Comparison of ENCODE assay signal across 16 cellular contexts in the genomic region with DNA sequence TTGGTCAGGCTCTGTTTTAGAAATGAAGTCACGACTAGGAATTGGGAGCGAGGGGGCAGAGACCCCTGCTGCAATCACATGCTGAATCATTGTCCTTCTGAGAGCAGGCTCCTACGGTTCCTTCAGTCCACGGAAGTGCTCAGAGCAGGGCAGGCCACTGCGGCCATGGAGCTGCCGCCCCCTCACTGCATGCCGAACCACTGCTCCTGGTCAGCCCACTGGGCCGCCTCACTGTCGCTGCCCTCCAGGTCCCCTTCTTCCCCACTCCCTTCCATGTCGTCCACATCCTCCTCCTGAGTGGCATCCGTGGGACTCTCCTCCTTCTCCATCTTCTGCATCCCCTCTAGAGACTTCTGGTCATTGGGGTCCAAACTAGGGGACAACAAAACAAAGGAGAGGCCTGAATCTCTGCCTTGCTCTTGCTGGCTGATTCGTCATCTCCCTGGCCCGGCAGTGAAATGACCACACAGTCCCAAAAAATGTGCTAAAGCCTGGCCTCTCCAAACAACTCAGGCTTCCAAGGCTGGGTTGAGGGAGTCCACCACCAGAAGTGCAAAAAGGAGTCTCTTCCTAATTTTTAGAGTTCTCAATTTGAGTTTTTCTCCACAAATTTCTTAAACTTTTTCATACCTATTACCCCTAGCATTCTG. TPM values are rescaled to one million over a fixed set of nuclear protein-coding genes. Genes with fewer than 3 reads are reported as not detected.
DNase-seq lines count a peak whose midpoint lies in the region; ATAC-seq and TF ChIP-seq lines count a peak whose summit lies in the region.
"Had no signal": no experiment of that assay in that cellular context is flagged by ENCODE, and none has a peak within 500 bp of the region (broad histone marks: within the 10 kb centered on the region; RNA-seq: fewer than 3 reads in every experiment).

No MANE protein-coding gene starts in this region.

- H3K4me2 ChIP-seq in GM23338: no peak overlapping the region

- no peaks in the 10 kb centered on the region for H3K27me3 ChIP-seq in GM23338 (ENCODE audit: insufficient read depth)
- H3K27me3 ChIP-seq: cardiac muscle cell had no signal

- DNase-seq in GM23338 (ENCODE audit: low spot score): no peak
- no peak for DNase-seq in left ventricle myocardium superior
- no peak for DNase-seq in GM13976 (ENCODE audit: low spot score)
- no peak for DNase-seq in osteocyte (ENCODE audit: extremely low spot score, unreplicated experiment)
- DNase-seq in natural killer cell treated with Interleukin-12 subunit alpha and Interleukin-12 subunit beta and Interleukin-15 and Interleukin-18, amount 100 ng/mL, for 72 hours (ENCODE audit: low spot score): no peak
- DNase-seq: activated CD4-positive, alpha-beta memory T cell treated with anti-CD3 and anti-CD28 coated beads, Interleukin-2, amount 10 ng/mL, durations not matched to agents 7 days and 5 days; effector CD8-positive, alpha-beta T cell; EL; NCI-H187 treated with DMSO at 0.1 percent for 48 hours; NCI-H446 treated with DMSO at 0.1 percent for 48 hours; stimulated activated naive CD8-positive, alpha-beta T cell treated with anti-CD3 and anti-CD28 coated beads, Interleukin-15, Interleukin-2, amounts not matched to agents 100 U/mL and 50 U/mL, for 24 hours; T-helper 1 cell had no signal

- no peaks in the 10 kb centered on the region for H3K4me1 ChIP-seq in GM23338 (ENCODE audit: insufficient read depth)

- no peak overlapping the region for H2AFZ ChIP-seq in GM23338

- H3K27ac Mint-ChIP-seq in GM23338 (peak overlapping the region; percentile 42; the same call in 1 of the 2 replicates), osteocyte (ENCODE audit: unreplicated experiment) (no peak overlapping the region)
- no peak overlapping the region for H3K27ac Mint-ChIP-seq in natural killer cell treated with Interleukin-12 subunit alpha and Interleukin-12 subunit beta and Interleukin-15 and Interleukin-18, amount 100 ng/mL, for 72 hours
- H3K27ac Mint-ChIP-seq: activated CD4-positive, alpha-beta memory T cell treated with anti-CD3 and anti-CD28 coated beads, Interleukin-2, amount 10 ng/mL, durations not matched to agents 7 days and 5 days had no signal

- H3K36me3 ChIP-seq in GM23338 (ENCODE audit: insufficient read depth): peaks cover 56% of the 10 kb centered on the region

- H3K4me3 Mint-ChIP-seq in GM23338: no peak overlapping the region
- no peak overlapping the region for H3K4me3 Mint-ChIP-seq in osteocyte (ENCODE audit: unreplicated experiment)
- H3K4me3 Mint-ChIP-seq in natural killer cell treated with Interleukin-12 subunit alpha and Interleukin-12 subunit beta and Interleukin-15 and Interleukin-18, amount 100 ng/mL, for 72 hours: no peak overlapping the region
- H3K4me3 Mint-ChIP-seq: activated CD4-positive, alpha-beta memory T cell treated with anti-CD3 and anti-CD28 coated beads, Interleukin-2, amount 10 ng/mL, durations not matched to agents 7 days and 5 days had no signal

- H3K4me3 ChIP-seq in GM23338 (no peak overlapping the region), skin epidermis (no peak overlapping the region)
- H3K4me3 ChIP-seq: cardiac muscle cell had no signal

- H3K27me3 Mint-ChIP-seq in GM23338 (ENCODE audit: insufficient read depth, low read depth, poor library complexity) (no peaks in the 10 kb centered on the region), osteocyte (ENCODE audit: unreplicated experiment) (no peaks in the 10 kb centered on the region)
- no peaks in the 10 kb centered on the region for H3K27me3 Mint-ChIP-seq in natural killer cell treated with Interleukin-12 subunit alpha and Interleukin-12 subunit beta and Interleukin-15 and Interleukin-18, amount 100 ng/mL, for 72 hours
- H3K27me3 Mint-ChIP-seq: activated CD4-positive, alpha-beta memory T cell treated with anti-CD3 and anti-CD28 coated beads, Interleukin-2, amount 10 ng/mL, durations not matched to agents 7 days and 5 days had no signal

- intact Hi-C loops in left ventricle myocardium superior (cut with micrococcal nuclease): no loop called here

- ATAC-seq in GM23338: no peak
- ATAC-seq in left ventricle myocardium superior: peak; percentile 4
- no peak for ATAC-seq in natural killer cell treated with Interleukin-12 subunit alpha and Interleukin-12 subunit beta and Interleukin-15 and Interleukin-18, amount 100 ng/mL, for 72 hours
- no peak for ATAC-seq in HG03139 (IDR thresholded peaks at IDR 0.05; ENCODE audit: unreplicated experiment)
- ATAC-seq: stimulated activated naive CD8-positive, alpha-beta T cell treated with anti-CD3 and anti-CD28 coated beads, Interleukin-15, Interleukin-2, amounts not matched to agents 100 U/mL and 50 U/mL, for 24 hours had no signal

- no peaks in the 10 kb centered on the region for H3K9me2 ChIP-seq in GM23338 (ENCODE audit: insufficient read depth)

- H3K4me1 Mint-ChIP-seq in GM23338: no peaks in the 10 kb centered on the region
- no peaks in the 10 kb centered on the region for H3K4me1 Mint-ChIP-seq in osteocyte (ENCODE audit: unreplicated experiment)
- H3K4me1 Mint-ChIP-seq in natural killer cell treated with Interleukin-12 subunit alpha and Interleukin-12 subunit beta and Interleukin-15 and Interleukin-18, amount 100 ng/mL, for 72 hours (ENCODE audit: low read depth in 2 of 2): no peaks in the 10 kb centered on the region
- H3K4me1 Mint-ChIP-seq: activated CD4-positive, alpha-beta memory T cell treated with anti-CD3 and anti-CD28 coated beads, Interleukin-2, amount 10 ng/mL, durations not matched to agents 7 days and 5 days had no signal

- in situ Hi-C loops in GM13976 (cut with MboI; ENCODE audit: low sequenced_read_pairs, unreplicated experiment): no loop called here

- TF ChIP-seq CTCF in GM23338 (conservative IDR thresholded peaks at IDR 0.05; ENCODE audit: low read depth in 2 of 2): no peak
- TF ChIP-seq CTCF in GM13976 (IDR thresholded peaks at IDR 0.05; ENCODE audit: borderline replicate concordance, control extremely low read depth, extremely low read depth, insufficient read depth, missing control alignments): no peak
- TF ChIP-seq CTCF in osteocyte (IDR thresholded peaks at IDR 0.05): no peak

- no peaks in the 10 kb centered on the region for H3K9me3 Mint-ChIP-seq in GM23338
- no peaks in the 10 kb centered on the region for H3K9me3 Mint-ChIP-seq in osteocyte (ENCODE audit: unreplicated experiment)
- H3K9me3 Mint-ChIP-seq in natural killer cell treated with Interleukin-12 subunit alpha and Interleukin-12 subunit beta and Interleukin-15 and Interleukin-18, amount 100 ng/mL, for 72 hours: no peaks in the 10 kb centered on the region
- H3K9me3 Mint-ChIP-seq: activated CD4-positive, alpha-beta memory T cell treated with anti-CD3 and anti-CD28 coated beads, Interleukin-2, amount 10 ng/mL, durations not matched to agents 7 days and 5 days had no signal

- H3K36me3 Mint-ChIP-seq in GM23338 (ENCODE audit: low read depth) (peaks cover 83% of the 10 kb centered on the region), osteocyte (ENCODE audit: unreplicated experiment) (peaks cover 43% of the 10 kb centered on the region)
- H3K36me3 Mint-ChIP-seq in natural killer cell treated with Interleukin-12 subunit alpha and Interleukin-12 subunit beta and Interleukin-15 and Interleukin-18, amount 100 ng/mL, for 72 hours: peaks cover 25% of the 10 kb centered on the region

- H3K79me2 ChIP-seq in GM23338 (replicated peaks; ENCODE audit: insufficient read depth): no peaks in the 10 kb centered on the region

- H3F3A ChIP-seq in GM23338 (replicated peaks; ENCODE audit: low read depth): peaks cover 23% of the 10 kb centered on the region

- peaks cover 10% of the 10 kb centered on the region for H4K20me1 ChIP-seq in GM23338 (replicated peaks; ENCODE audit: insufficient read depth)

- no peak overlapping the region; the same call in 1 of the 2 replicates for H3K27ac ChIP-seq in GM23338 (ENCODE audit: low read depth)
- H3K27ac ChIP-seq in angular gyrus (ENCODE audit: low read depth, low read length): peak overlapping the region; percentile 34
- peak overlapping the region in 20 of 21 experiments; percentile 7 to 81 (median 68) for H3K27ac ChIP-seq in skin epidermis

TF ChIP-seq in GM23338, 12 proteins besides CTCF, POLR2A, EP300 and RAD21 (continues in another document):
- TF ChIP-seq STAT1 (IDR thresholded peaks at IDR 0.05; ENCODE audit: unreplicated experiment) (no peak), ZNF114 (CRISPR knock-in tag; IDR thresholded peaks at IDR 0.05) (no peak), JUNB (IDR thresholded peaks at IDR 0.05; ENCODE audit: unreplicated experiment) (no peak)

RNA-seq across cellular contexts. Expression of a gene that starts 29.4 kb away (rescaled TPM):
- 92.7 and 99.3 TPM in 2 replicates for total RNA-seq in GM23338 (2014; rRNA removed; shearing (Covaris generic))
- 59.0 and 71.0 TPM in 2 replicates for polyA plus RNA-seq in GM23338 (2016; fragmentation: Nextera tagmentation; extraction: Ambion mirVana)
- total RNA-seq in left ventricle myocardium superior: 31.8 TPM
- 47.9 and 48.8 TPM in 2 replicates for total RNA-seq in osteocyte
- total RNA-seq in natural killer cell treated with Interleukin-12 subunit alpha and Interleukin-12 subunit beta and Interleukin-15 and Interleukin-18, amount 100 ng/mL, for 72 hours: 100 to 1,000 TPM in 1 of 2 donors, 10 to 100 TPM in 1; 62.0 to 133 TPM
